ENCODE assay signal across 1 cellular context in the genomic region with DNA sequence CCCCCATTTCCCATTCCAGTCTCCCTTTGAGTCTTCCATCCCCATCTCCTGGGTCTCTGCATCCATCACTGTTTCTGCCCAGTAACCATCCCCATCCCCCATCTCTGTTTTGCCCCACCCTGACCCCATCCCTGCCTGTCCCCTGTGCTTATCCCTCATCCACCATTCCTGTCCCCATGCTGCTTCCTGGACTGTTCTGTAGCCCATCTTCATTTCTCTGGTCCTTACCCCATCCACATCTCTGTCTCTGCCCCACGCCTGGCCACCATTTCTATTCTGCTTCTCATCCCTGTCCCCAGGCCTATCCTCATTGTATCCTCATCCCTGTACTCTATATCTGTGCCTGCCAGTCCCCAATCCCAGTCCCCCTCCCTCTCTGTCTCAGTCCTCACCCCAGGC.
TF ChIP-seq lines count a peak whose summit lies in the region.

No MANE protein-coding gene starts in this region.

TF ChIP-seq in endothelial cell of umbilical vein, 7 proteins besides CTCF, POLR2A, EP300 and RAD21:
- no peak for TF ChIP-seq JUN (IDR thresholded peaks at IDR 0.05; ENCODE audit: borderline replicate concordance, insufficient read depth, insufficient read length, low read depth)
- no peak for TF ChIP-seq MYC (IDR thresholded peaks at IDR 0.05; ENCODE audit: low read depth, low read length)
- TF ChIP-seq FOS (IDR thresholded peaks at IDR 0.05; ENCODE audit: borderline replicate concordance, insufficient read depth, low read length): no peak
- peak; percentile 24 for TF ChIP-seq EZH2 (IDR thresholded peaks at IDR 0.05; ENCODE audit: borderline replicate concordance, low read depth, low read length, severe bottlenecking)
- TF ChIP-seq GATA2 (IDR thresholded peaks at IDR 0.05; ENCODE audit: insufficient read depth, insufficient read length, low read depth, low read length): no peak
TF ChIP-seq in endothelial cell of umbilical vein: peak in this region for 1.
